In the genomic region with DNA sequence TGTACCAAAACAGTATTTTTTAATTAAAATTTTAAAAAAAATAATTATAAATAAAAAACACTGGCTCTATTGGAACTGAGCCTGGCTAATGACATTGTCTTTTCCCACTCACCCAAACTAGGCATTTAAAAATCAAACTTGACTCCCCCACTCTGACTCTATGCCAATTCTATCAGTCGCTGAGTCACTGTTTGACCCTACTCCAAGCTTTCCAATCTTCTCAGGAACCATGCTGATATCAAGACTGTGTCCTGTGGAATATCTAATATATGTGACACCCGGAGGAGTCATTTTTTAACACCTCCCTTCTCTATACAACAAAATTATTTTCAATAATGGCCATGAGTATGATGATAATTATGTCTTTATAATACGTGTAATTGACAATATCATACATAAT, we compare ENCODE assay signal across 21 cellular contexts.
DNase-seq lines count a peak whose midpoint lies in the region; ATAC-seq, FAIRE-seq and TF ChIP-seq lines count a peak whose summit lies in the region.
"Had no signal": no experiment of that assay in that cellular context is flagged by ENCODE, and none has a peak within 500 bp of the region (broad histone marks: within the 10 kb centered on the region; RNA-seq: fewer than 3 reads in every experiment).

No MANE protein-coding gene starts in this region.

- 49% methylated on average over 3 of the region's 3 CpGs for WGBS in A549 (ENCODE audit: missing lambda C conversion rate)
- WGBS in H1 (ENCODE audit: extremely low coverage in 1 of 2, insufficient coverage in 1 of 2, insufficient read length in 1 of 2, insufficient replicate concordance in 2 of 2, low coverage in 1 of 2, low lambda C conversion rate in 2 of 2, missing lambda C conversion rate in 1 of 2), 2 experiments, result 85% methylated on average over 3 of the region's 3 CpGs; no CpG with 5 or more reads in 1 of the 2 experiments
- 29% methylated on average over 3 of the region's 3 CpGs for WGBS in right cardiac atrium

- H4K5ac ChIP-seq in H1 (ENCODE audit: insufficient read length, low read depth, low read length), result no peak overlapping the region

- H3K27ac ChIP-seq in A549 (no peak overlapping the region), H1 (ENCODE audit: low read depth, low read length) (no peak overlapping the region), right cardiac atrium (ENCODE audit: low read length) (no peak overlapping the region)
- H3K27ac ChIP-seq: BLaER1 treated with 17β-estradiol and CSF1 and Interleukin-3, amounts not matched to agents 10 nM and 100 nM; KMS-11; PC-9; SJSA1 had no signal

- H2BK5ac ChIP-seq in H1 (ENCODE audit: low read depth, low read length), result no peak overlapping the region

- TF ChIP-seq CTCF in A549 (IDR thresholded peaks at IDR 0.05) (no peak), H1 (IDR thresholded peaks at IDR 0.05; ENCODE audit: control extremely low read depth in 1 of 3, insufficient read depth in 1 of 3, low read depth in 1 of 3, low read length in 3 of 3) (no peak)

- no peak for ATAC-seq in A549
- ATAC-seq in right cardiac atrium, result peak; percentile 74 to 91
- no peak for ATAC-seq in HG03439 (IDR thresholded peaks at IDR 0.05; ENCODE audit: unreplicated experiment)
- ATAC-seq: GM12878 had no signal

- no peaks in the 10 kb centered on the region for H4K20me1 ChIP-seq in H1 (replicated peaks in 1 of 2; ENCODE audit: control insufficient read depth in 1 of 2, insufficient read depth in 2 of 2, low read length in 2 of 2)
- H4K20me1 ChIP-seq: BLaER1 treated with 17β-estradiol and CSF1 and Interleukin-3, amounts not matched to agents 10 nM and 100 nM had no signal

- H3K56ac ChIP-seq in H1 (replicated peaks; ENCODE audit: insufficient read length, low read depth, low read length), result no peak overlapping the region

- no peak for TF ChIP-seq RAD21 in A549 (conservative IDR thresholded peaks at IDR 0.05 in 1 of 2, IDR thresholded peaks at IDR 0.05 in 1 of 2)
- no peak for TF ChIP-seq RAD21 in H1 (IDR thresholded peaks at IDR 0.05 in 1 of 2, conservative IDR thresholded peaks at IDR 0.05 in 1 of 2; ENCODE audit: low read depth in 2 of 2, low read length in 2 of 2)

- H3K14ac ChIP-seq in H1 (ENCODE audit: insufficient read length), result no peak overlapping the region

- H2BK15ac ChIP-seq in H1 (ENCODE audit: low read length), result no peak overlapping the region

- H3K36me3 ChIP-seq in H1 (ENCODE audit: control insufficient read depth in 2 of 4, insufficient read depth in 4 of 4, low read length in 3 of 4), result no peaks in the 10 kb centered on the region; a peak in 1 of 8 replicates
- H3K36me3 ChIP-seq: BLaER1 treated with 17β-estradiol and CSF1 and Interleukin-3, amounts not matched to agents 10 nM and 100 nM; SJSA1 had no signal

- H3K4me3 ChIP-seq in A549, result no peak overlapping the region
- H3K4me3 ChIP-seq in H1 (ENCODE audit: extremely low read depth in 1 of 4, insufficient read depth in 2 of 4, low read depth in 3 of 4, low read length in 4 of 4), result no peak overlapping the region
- no peak overlapping the region for H3K4me3 ChIP-seq in right cardiac atrium (ENCODE audit: low read length)
- H3K4me3 ChIP-seq: BLaER1 treated with 17β-estradiol and CSF1 and Interleukin-3, amounts not matched to agents 10 nM and 100 nM; GM12878; GM23338; PC-9; SJSA1 had no signal

- H3K4ac ChIP-seq in H1 (replicated peaks; ENCODE audit: insufficient read length, low read depth, low read length), result no peak overlapping the region

- TF ChIP-seq EP300 in A549 (IDR thresholded peaks at IDR 0.05) (no peak), H1 (IDR thresholded peaks at IDR 0.05; ENCODE audit: borderline replicate concordance in 1 of 2, low read depth in 2 of 2, low read length in 2 of 2) (no peak)

- H3K9me3 ChIP-seq in A549 (0 out of 3 replicates have a peak, but pooled peaks cover 2% of the 10 kb centered on the region), H1 (ENCODE audit: insufficient read depth in 2 of 2, low read depth in 1 of 2, low read length in 1 of 2) (peaks cover 0 to 7% of the 10 kb centered on the region in 2 experiments; a peak in 1 of 4 replicates), right cardiac atrium (ENCODE audit: control insufficient read depth, low read length) (no peaks in the 10 kb centered on the region)
- H3K9me3 ChIP-seq: SJSA1 had no signal

- DNase-seq in A549 (ENCODE audit: low read depth in 1 of 2, low spot score in 1 of 2) (no peak), M059J (ENCODE audit: low read depth) (peak; percentile 39), H1 (ENCODE audit: low read depth in 1 of 2, low spot score in 2 of 2) (no peak), right cardiac atrium (no peak), erythroblast (lab: John Stamatoyannopoulos, UW) (no peak), C1 segment of cervical spinal cord (lab: John Stamatoyannopoulos, UW) (no peak)
- DNase-seq: CD8-positive, alpha-beta memory T cell; DMS53; EL; NCI-H1417 treated with DMSO at 0.1 percent for 48 hours; NCI-H187 treated with DMSO at 0.1 percent for 48 hours; NCI-H2227 treated with DMSO at 0.1 percent for 48 hours; NCI-H524; PC-9 had no signal

- H2BK12ac ChIP-seq in H1 (ENCODE audit: low read depth, low read length), result no peak overlapping the region

- no peak overlapping the region for H3K23ac ChIP-seq in H1 (ENCODE audit: insufficient read length)

- H2BK120ac ChIP-seq in H1 (replicated peaks; ENCODE audit: low read depth, low read length), result no peak overlapping the region

- H3K27me3 ChIP-seq in H1 (replicated peaks in 1 of 4; ENCODE audit: control insufficient read depth in 3 of 4, extremely low read depth in 1 of 4, insufficient read depth in 3 of 4, low read length in 3 of 4) (no peaks in the 10 kb centered on the region), right cardiac atrium (ENCODE audit: control insufficient read depth, insufficient read depth) (no peaks in the 10 kb centered on the region)
- H3K27me3 ChIP-seq: BLaER1 treated with 17β-estradiol and CSF1 and Interleukin-3, amounts not matched to agents 10 nM and 100 nM; SJSA1 had no signal

- H3K9ac ChIP-seq in H1 (replicated peaks in 1 of 4; ENCODE audit: extremely low read depth in 1 of 4, low read depth in 3 of 4, low read length in 3 of 4), result no peak overlapping the region
- H3K9ac ChIP-seq: BLaER1 treated with 17β-estradiol and CSF1 and Interleukin-3, amounts not matched to agents 10 nM and 100 nM; KMS-11 had no signal

- H3K79me2 ChIP-seq in H1 (ENCODE audit: control insufficient read depth in 1 of 2, insufficient read depth in 2 of 2, low read length in 2 of 2), result no peaks in the 10 kb centered on the region

- H3K4me2 ChIP-seq in A549, result peak overlapping the region; percentile 6; the same call in 1 of the 3 replicates
- H3K4me2 ChIP-seq in H1 (ENCODE audit: insufficient read depth in 1 of 2, low read depth in 2 of 2, low read length in 2 of 2), result no peak overlapping the region
- H3K4me2 ChIP-seq: BLaER1 treated with 17β-estradiol and CSF1 and Interleukin-3, amounts not matched to agents 10 nM and 100 nM; GM23338; KMS-11; PC-9 had no signal

- H3K23me2 ChIP-seq in H1 (ENCODE audit: low read depth, low read length), result no peaks in the 10 kb centered on the region

- H2AFZ ChIP-seq in H1 (ENCODE audit: low read length), result no peak overlapping the region
- H2AFZ ChIP-seq: GM23338, PC-9 had no signal

- CTCF ChIA-PET in A549 (lab: Yijun Ruan, JAX), result no interaction called here
- CTCF ChIA-PET in H1 (lab: Charles Lee; ENCODE audit: partially characterized antibody), result interaction anchor here (0.9 kb wide), 1 partner anchor 14 kb away, joined by 3 read pairs; no protein-coding TSS in a partner anchor

- H3K18ac ChIP-seq in H1 (ENCODE audit: extremely low read depth, low read length), result no peak overlapping the region

- TF ChIP-seq POLR2A in A549 (IDR thresholded peaks at IDR 0.05; ENCODE audit: low read length), result no peak
- no peak for TF ChIP-seq POLR2A in H1 (IDR thresholded peaks at IDR 0.05; ENCODE audit: control extremely low read depth in 1 of 2, low read depth in 2 of 2, low read length in 2 of 2)
- TF ChIP-seq POLR2A in erythroblast (IDR thresholded peaks at IDR 0.05; ENCODE audit: low read length), result no peak

- H4K8ac ChIP-seq in H1 (ENCODE audit: extremely low read depth, insufficient read depth, low read length), result no peak overlapping the region

- H3K4me1 ChIP-seq in A549 (peaks cover 14% of the 10 kb centered on the region; the same call in 1 of the 3 replicates), H1 (replicated peaks in 1 of 4; ENCODE audit: control insufficient read depth in 3 of 4, insufficient read depth in 4 of 4, low read length in 3 of 4) (peaks cover 0 to 4% (median 2%) of the 10 kb centered on the region in 4 experiments; a peak in 2 of 7 replicates), right cardiac atrium (ENCODE audit: control insufficient read depth, insufficient read depth, low read length) (peaks cover 2% of the 10 kb centered on the region)
- H3K4me1 ChIP-seq: SJSA1 had no signal

- no peak overlapping the region for H2AK5ac ChIP-seq in H1 (ENCODE audit: low read depth, low read length)

- H4K91ac ChIP-seq in H1 (replicated peaks; ENCODE audit: insufficient read length, low read length), result no peak overlapping the region

- H2BK20ac ChIP-seq in H1 (ENCODE audit: low read length), result no peak overlapping the region

- intact Hi-C loops in right cardiac atrium (cut with DNase I), result no loop called here

- H3K79me1 ChIP-seq in H1 (ENCODE audit: low read depth, low read length), result no peaks in the 10 kb centered on the region

- POLR2A ChIA-PET in A549 (lab: Yijun Ruan, JAX) (no interaction called here), H1 (lab: Charles Lee; ENCODE audit: partially characterized antibody) (interaction anchor here (1.4 kb wide), 1 partner anchor 15 kb away, joined by 5 read pairs; no protein-coding TSS in a partner anchor)

- FAIRE-seq in A549 (lab: Jason Lieb, UNC), result no peak
- FAIRE-seq in H1 (lab: Jason Lieb, UNC), result no peak
- FAIRE-seq: GM12878, GM19239 had no signal

TF ChIP-seq in A549, 52 proteins besides CTCF, POLR2A, EP300 and RAD21 (continues in another document):
- TF ChIP-seq TFCP2L1 (CRISPR knock-in tag; IDR thresholded peaks at IDR 0.05), result no peak
- no peak for TF ChIP-seq HOXB13 (CRISPR knock-in tag; IDR thresholded peaks at IDR 0.05; ENCODE audit: low read depth)
- no peak for TF ChIP-seq MYC (IDR thresholded peaks at IDR 0.05; ENCODE audit: borderline replicate concordance, low read length)
- TF ChIP-seq CEBPB (IDR thresholded peaks at IDR 0.05), result no peak
- no peak for TF ChIP-seq CBX2 (IDR thresholded peaks at IDR 0.05; ENCODE audit: borderline replicate concordance, low read depth)

TF ChIP-seq in H1, 55 proteins besides CTCF, POLR2A, EP300 and RAD21:
- no peak for TF ChIP-seq NRF1 (IDR thresholded peaks at IDR 0.05; ENCODE audit: low read depth, low read length)
- peak; percentile 33; the same call in 1 of the 2 replicates for TF ChIP-seq BACH1 (IDR thresholded peaks at IDR 0.05; ENCODE audit: low read length)
- TF ChIP-seq MAFK (IDR thresholded peaks at IDR 0.05; ENCODE audit: low read depth, low read length), result 0 out of 2 replicates have a peak, but pooled peaks have one; percentile 28

Comparison
In these comparisons a context has a peak if more than half of its experiments do, and no peak if none do; other contexts are left out.
1. ATAC-seq: peak in right cardiac atrium (2 of 2); none in A549 (0 of 2) and HG03439 (single experiment).